Comparison of ENCODE assay signal across 7 cellular contexts in the genomic region with DNA sequence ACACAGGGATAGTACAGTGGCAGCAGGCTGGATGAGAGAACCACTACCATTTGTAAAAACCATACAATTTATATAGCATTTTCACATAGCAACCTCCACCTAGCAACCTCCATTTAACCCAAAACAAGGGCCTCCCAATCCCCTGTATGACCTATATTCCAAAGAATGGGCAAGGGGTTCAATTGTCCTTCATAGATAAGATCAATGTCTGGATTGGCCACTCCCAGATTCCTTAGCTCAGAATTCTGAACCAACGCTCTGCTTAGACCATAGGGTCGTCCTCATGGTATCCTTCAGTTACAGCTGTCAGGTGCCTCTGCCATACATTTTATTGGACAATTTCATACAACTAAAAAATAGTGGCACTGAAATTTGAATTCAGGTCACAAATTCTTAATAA.
"Had no signal": no experiment of that assay in that cellular context is flagged by ENCODE, and none has a peak within 500 bp of the region (broad histone marks: within the 10 kb centered on the region; RNA-seq: fewer than 3 reads in every experiment).

No MANE protein-coding gene starts in this region.

- H3K27ac ChIP-seq: GM23248 had no signal

- H3K9ac ChIP-seq: GM23248 had no signal

- H3K4me1 ChIP-seq: HAP-1 had no signal

- FAIRE-seq: HepG2, K562 had no signal

- H3K4me3 ChIP-seq: GM23248, HAP-1, K562 had no signal

- DNase-seq: GM23248, GOT3, H7, IMR-90 had no signal

- H3K9me3 ChIP-seq: HAP-1 had no signal

- ATAC-seq: HepG2, K562 had no signal

- H2AFZ ChIP-seq: GM23248 had no signal

- H3K36me3 ChIP-seq: HAP-1 had no signal
